23 cellular contexts compared by ENCODE assay signal in the genomic region with DNA sequence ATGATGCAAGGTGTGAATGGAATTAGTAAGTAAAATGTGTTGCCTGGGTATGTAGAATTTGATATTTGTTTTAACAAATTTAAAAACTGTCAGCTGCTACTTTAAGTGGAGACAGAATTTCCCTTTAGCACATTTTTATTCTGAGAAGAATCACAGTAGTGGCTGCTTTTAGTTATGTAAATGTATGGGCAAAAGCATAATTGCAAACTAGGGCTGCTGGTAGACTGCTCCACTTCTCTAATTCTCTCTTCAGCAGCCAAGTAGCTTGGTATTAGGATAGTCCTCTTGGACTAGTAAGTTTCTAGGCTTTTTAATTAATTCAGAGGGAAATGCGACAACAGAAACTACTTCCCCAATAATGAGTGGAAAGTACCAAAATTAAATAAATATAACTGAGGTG. TPM values are rescaled to one million over a fixed set of nuclear protein-coding genes. Genes with fewer than 3 reads are reported as not detected.
DNase-seq lines count a peak whose midpoint lies in the region; ATAC-seq and TF ChIP-seq lines count a peak whose summit lies in the region.
"Had no signal": no experiment of that assay in that cellular context is flagged by ENCODE, and none has a peak within 500 bp of the region (broad histone marks: within the 10 kb centered on the region; RNA-seq: fewer than 3 reads in every experiment).

No MANE protein-coding gene starts in this region.

- CTCF ChIA-PET in HCT116 (lab: Charles Lee): interaction anchor here (1.6 kb wide), 1 partner anchor 12 kb away, joined by 4 read pairs; no protein-coding TSS in a partner anchor

- RAD21 ChIA-PET in HCT116 (lab: Charles Lee; ENCODE audit: low non-redundant PET in 1 of 2, low total read pairs in 2 of 2, uncharacterized antibody in 2 of 2, unreplicated experiment in 2 of 2): no interaction called here

- ATAC-seq in HCT116 (no peak), T-helper 17 cell (no peak)
- ATAC-seq: body of pancreas, heart left ventricle, left lobe of liver, natural killer cell had no signal

- TF ChIP-seq CTCF in HCT116 (IDR thresholded peaks at IDR 0.05 in 2 of 3, conservative IDR thresholded peaks at IDR 0.05 in 1 of 3; ENCODE audit: borderline replicate concordance in 1 of 3, insufficient read depth in 1 of 3, low read depth in 2 of 3, low read length in 2 of 3): no peak
- TF ChIP-seq CTCF in CD14-positive monocyte (IDR thresholded peaks at IDR 0.05): no peak

- H3K79me2 ChIP-seq in ACC112 (ENCODE audit: control insufficient read depth, insufficient read depth, low read length, unreplicated experiment): no peaks in the 10 kb centered on the region
- H3K79me2 ChIP-seq in HCT116 (ENCODE audit: insufficient read depth, low read length): no peaks in the 10 kb centered on the region

- H3K9me3 ChIP-seq in HCT116 (ENCODE audit: control insufficient read depth in 1 of 2, insufficient read depth in 1 of 2, low read depth in 1 of 2, low read length in 2 of 2) (no peaks in the 10 kb centered on the region), T-helper 17 cell (ENCODE audit: control insufficient read depth, low read length, poor library complexity, severe bottlenecking) (no peaks in the 10 kb centered on the region)
- H3K9me3 ChIP-seq: body of pancreas, heart left ventricle, suprapubic skin had no signal

- H4K20me1 ChIP-seq in HCT116 (ENCODE audit: insufficient read depth): no peaks in the 10 kb centered on the region

- H3K36me3 Mint-ChIP-seq in T-helper 17 cell (ENCODE audit: low read depth): no peaks in the 10 kb centered on the region
- no peaks in the 10 kb centered on the region for H3K36me3 Mint-ChIP-seq in CD14-positive monocyte
- H3K36me3 Mint-ChIP-seq: activated CD4-positive, alpha-beta memory T cell treated with anti-CD3 and anti-CD28 coated beads for 36 hours; mesothelial cell of epicardium; natural killer cell had no signal

- no TSS peak for BruUV-seq in HCT116 (replicated peaks; lab: Mats Ljungman, UMichigan)

- peaks cover 10% of the 10 kb centered on the region for H3K4me1 Mint-ChIP-seq in T-helper 17 cell
- peaks cover 9% of the 10 kb centered on the region for H3K4me1 Mint-ChIP-seq in CD14-positive monocyte

- no peak overlapping the region for H3K9ac ChIP-seq in HCT116 (ENCODE audit: low read length)

- H2AFZ ChIP-seq in ACC112 (ENCODE audit: low read length, unreplicated experiment) (peak overlapping the region; percentile 59), HCT116 (ENCODE audit: low read depth, low read length, poor library complexity, severe bottlenecking) (peak overlapping the region; percentile 14)

- H3K4me1 ChIP-seq in ACC112 (ENCODE audit: control insufficient read depth, insufficient read depth, low read length, unreplicated experiment) (no peaks in the 10 kb centered on the region), HCT116 (ENCODE audit: control insufficient read depth in 1 of 2, insufficient read depth in 2 of 2, low read length in 2 of 2) (peaks cover 2 to 29% of the 10 kb centered on the region in 2 experiments; a peak in 3 of 4 replicates)
- H3K4me1 ChIP-seq: suprapubic skin had no signal

- H3K9me3 Mint-ChIP-seq in CD14-positive monocyte: no peaks in the 10 kb centered on the region
- H3K9me3 Mint-ChIP-seq: activated CD4-positive, alpha-beta memory T cell treated with anti-CD3 and anti-CD28 coated beads for 36 hours; mesothelial cell of epicardium; natural killer cell had no signal

- H3K4me3 Mint-ChIP-seq in T-helper 17 cell (no peak overlapping the region), CD14-positive monocyte (no peak overlapping the region)
- H3K4me3 Mint-ChIP-seq: activated CD4-positive, alpha-beta memory T cell treated with anti-CD3 and anti-CD28 coated beads for 36 hours; mesothelial cell of epicardium; natural killer cell had no signal

- intact Hi-C loops in HCT116 (cut with micrococcal nuclease) (loop anchor here (5.0 kb wide), 2 partner anchors 119 to 469 kb away; no protein-coding TSS in a partner anchor), CD14-positive monocyte (cut with micrococcal nuclease) (no loop called here)

- DNase-seq in HCT116 (ENCODE audit: low read depth, low spot score): no peak
- DNase-seq in T-helper 17 cell: no peak
- peak; percentile 31 for DNase-seq in inferior parietal cortex (ENCODE audit: extremely low spot score)
- no peak for DNase-seq in CD14-positive monocyte (ENCODE audit: low spot score)
- DNase-seq in NCI-H1930 (lab: John Stamatoyannopoulos, UW): no peak
- no peak for DNase-seq in COLO668 (lab: John Stamatoyannopoulos, UW; ENCODE audit: unreplicated experiment)
- DNase-seq in putamen (ENCODE audit: low spot score): no peak
- DNase-seq: activated CD4-positive, alpha-beta memory T cell treated with anti-CD3 and anti-CD28 coated beads for 36 hours; activated CD8-positive, alpha-beta memory T cell treated with anti-CD3 and anti-CD28 coated beads, Interleukin-2, amount 50 U/mL, for 48 hours; body of pancreas; heart left ventricle; natural killer cell; NCI-H1105; NCI-H2029; NCI-H2227 treated with DMSO at 0.1 percent for 48 hours; NCI-H774; OCI-M1; retina; SHP77 had no signal

- peak overlapping the region; percentile 53 for H3K4me2 ChIP-seq in HCT116 (ENCODE audit: low read length)

- no peaks in the 10 kb centered on the region for H3K27me3 ChIP-seq in ACC112 (ENCODE audit: insufficient read depth, low read length)
- H3K27me3 ChIP-seq in HCT116 (ENCODE audit: insufficient read depth, low read length): no peaks in the 10 kb centered on the region
- H3K27me3 ChIP-seq: body of pancreas, heart left ventricle, suprapubic skin had no signal

- H3K4me3 ChIP-seq in ACC112 (ENCODE audit: low read depth, low read length) (no peak overlapping the region), HCT116 (replicated peaks in 1 of 2; ENCODE audit: low read depth in 1 of 2, low read length in 2 of 2) (no peak overlapping the region)
- H3K4me3 ChIP-seq: body of pancreas, heart left ventricle, suprapubic skin had no signal

- H3K27ac Mint-ChIP-seq in T-helper 17 cell: peak overlapping the region; percentile 41
- H3K27ac Mint-ChIP-seq in CD14-positive monocyte: no peak overlapping the region
- H3K27ac Mint-ChIP-seq: activated CD4-positive, alpha-beta memory T cell treated with anti-CD3 and anti-CD28 coated beads for 36 hours; mesothelial cell of epicardium; natural killer cell had no signal

- H3K27me3 Mint-ChIP-seq in T-helper 17 cell (no peaks in the 10 kb centered on the region), CD14-positive monocyte (ENCODE audit: low read depth in 3 of 3) (peaks cover 0 to 2% (median 0%) of the 10 kb centered on the region in 3 donors)
- H3K27me3 Mint-ChIP-seq: activated CD4-positive, alpha-beta memory T cell treated with anti-CD3 and anti-CD28 coated beads for 36 hours had no signal

- H3K36me3 ChIP-seq in ACC112 (ENCODE audit: insufficient read depth, low read length): no peaks in the 10 kb centered on the region
- no peaks in the 10 kb centered on the region for H3K36me3 ChIP-seq in HCT116 (ENCODE audit: control insufficient read depth in 1 of 2, insufficient read depth in 2 of 2, low read length in 2 of 2)
- H3K36me3 ChIP-seq: heart left ventricle, suprapubic skin had no signal

- H3K9me2 ChIP-seq in HCT116 (ENCODE audit: insufficient read depth): no peaks in the 10 kb centered on the region

- H3K27ac ChIP-seq in ACC112 (ENCODE audit: low read depth, low read length) (peak overlapping the region; percentile 11; the same call in 1 of the 2 replicates), HCT116 (ENCODE audit: low read depth, low read length) (no peak overlapping the region)
- H3K27ac ChIP-seq: body of pancreas, heart left ventricle, suprapubic skin had no signal

- TF ChIP-seq RAD21 in HCT116 (IDR thresholded peaks at IDR 0.05; ENCODE audit: low read depth): no peak

- POLR2A ChIA-PET in HCT116 (lab: Charles Lee): no interaction called here

- no peak for TF ChIP-seq POLR2A in HCT116 (IDR thresholded peaks at IDR 0.05; ENCODE audit: borderline replicate concordance, extremely low read depth, insufficient read depth, insufficient read length)

TF ChIP-seq in HCT116, 20 proteins besides CTCF, POLR2A, EP300 and RAD21 (continues in another document):
- TF ChIP-seq CEBPB (IDR thresholded peaks at IDR 0.05; ENCODE audit: low read depth) (no peak), FOSL1 (IDR thresholded peaks at IDR 0.05; ENCODE audit: low read depth) (no peak), JUND (IDR thresholded peaks at IDR 0.05) (no peak; the same call in 1 of the 2 replicates)
- TF ChIP-seq, protein P1, sequence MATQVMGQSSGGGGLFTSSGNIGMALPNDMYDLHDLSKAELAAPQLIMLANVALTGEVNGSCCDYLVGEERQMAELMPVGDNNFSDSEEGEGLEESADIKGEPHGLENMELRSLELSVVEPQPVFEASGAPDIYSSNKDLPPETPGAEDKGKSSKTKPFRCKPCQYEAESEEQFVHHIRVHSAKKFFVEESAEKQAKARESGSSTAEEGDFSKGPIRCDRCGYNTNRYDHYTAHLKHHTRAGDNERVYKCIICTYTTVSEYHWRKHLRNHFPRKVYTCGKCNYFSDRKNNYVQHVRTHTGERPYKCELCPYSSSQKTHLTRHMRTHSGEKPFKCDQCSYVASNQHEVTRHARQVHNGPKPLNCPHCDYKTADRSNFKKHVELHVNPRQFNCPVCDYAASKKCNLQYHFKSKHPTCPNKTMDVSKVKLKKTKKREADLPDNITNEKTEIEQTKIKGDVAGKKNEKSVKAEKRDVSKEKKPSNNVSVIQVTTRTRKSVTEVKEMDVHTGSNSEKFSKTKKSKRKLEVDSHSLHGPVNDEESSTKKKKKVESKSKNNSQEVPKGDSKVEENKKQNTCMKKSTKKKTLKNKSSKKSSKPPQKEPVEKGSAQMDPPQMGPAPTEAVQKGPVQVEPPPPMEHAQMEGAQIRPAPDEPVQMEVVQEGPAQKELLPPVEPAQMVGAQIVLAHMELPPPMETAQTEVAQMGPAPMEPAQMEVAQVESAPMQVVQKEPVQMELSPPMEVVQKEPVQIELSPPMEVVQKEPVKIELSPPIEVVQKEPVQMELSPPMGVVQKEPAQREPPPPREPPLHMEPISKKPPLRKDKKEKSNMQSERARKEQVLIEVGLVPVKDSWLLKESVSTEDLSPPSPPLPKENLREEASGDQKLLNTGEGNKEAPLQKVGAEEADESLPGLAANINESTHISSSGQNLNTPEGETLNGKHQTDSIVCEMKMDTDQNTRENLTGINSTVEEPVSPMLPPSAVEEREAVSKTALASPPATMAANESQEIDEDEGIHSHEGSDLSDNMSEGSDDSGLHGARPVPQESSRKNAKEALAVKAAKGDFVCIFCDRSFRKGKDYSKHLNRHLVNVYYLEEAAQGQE (IDR thresholded peaks at IDR 0.05; ENCODE audit: low read depth): no peak

RNA-seq across cellular contexts. Expression of a gene that starts 9.0 kb away (rescaled TPM):
- total RNA-seq in HCT116 (2021; ENCODE audit: unreplicated experiment) (148 TPM), T-helper 17 cell (10 to 100 TPM; 50.5 to 51.1 TPM)
- 77.3 and 92.8 TPM in 2 replicates for polyA plus RNA-seq in HCT116 (2012)
- 10 to 100 TPM; 48.6 to 50.8 TPM for polyA plus RNA-seq in CD14-positive monocyte

RNA-seq across cellular contexts. Expression of a gene that starts 57.5 kb away (rescaled TPM):
- total RNA-seq in HCT116 (2021; ENCODE audit: unreplicated experiment) (112 TPM), T-helper 17 cell (10 to 100 TPM; 37.2 to 40.1 TPM)
- 52.1 and 89.2 TPM in 2 replicates for polyA plus RNA-seq in HCT116 (2012)
- polyA plus RNA-seq in CD14-positive monocyte: 10 to 100 TPM; 15.9 to 20.6 TPM
